ENCODE assay signal across 12 cellular contexts in the genomic region with DNA sequence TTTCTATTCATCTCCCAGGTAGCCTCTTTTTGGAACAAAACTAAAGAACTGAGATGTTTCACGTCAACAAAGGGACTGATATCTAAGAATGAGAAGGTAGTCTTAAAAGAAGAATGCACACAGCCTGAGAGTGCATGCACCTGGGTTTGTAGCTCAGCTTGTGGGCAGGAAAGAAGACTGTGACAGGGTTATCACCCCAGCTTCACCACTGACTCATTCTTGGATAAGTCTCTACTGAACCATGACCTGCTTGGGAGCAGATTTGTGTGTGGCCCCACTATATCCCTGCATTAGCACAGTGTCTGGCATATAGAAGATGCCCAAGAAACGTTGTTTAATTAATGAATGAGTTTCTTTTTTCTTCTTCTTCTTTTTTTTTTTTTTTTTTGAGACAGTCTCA.
A peak's percentile ranks its signal among the peaks of the same experiment; 100 is the strongest.
DNase-seq lines count a peak whose midpoint lies in the region; ATAC-seq and TF ChIP-seq lines count a peak whose summit lies in the region.
"Had no signal": no experiment of that assay in that cellular context is flagged by ENCODE, and none has a peak within 500 bp of the region (broad histone marks: within the 10 kb centered on the region; RNA-seq: fewer than 3 reads in every experiment).

No MANE protein-coding gene starts in this region.

- H3K4me3 ChIP-seq in Caco-2 (ENCODE audit: low read depth, low read length) = no peak overlapping the region
- H3K4me3 ChIP-seq: testis had no signal

- no peaks in the 10 kb centered on the region for H3K4me1 ChIP-seq in Caco-2
- H3K4me1 ChIP-seq: testis had no signal

- CTCF ChIA-PET in Caco-2 (lab: Charles Lee) = no interaction called here

- POLR2A ChIA-PET in Caco-2 (lab: Charles Lee) = no interaction called here

- no peak overlapping the region for H3K4me3 Mint-ChIP-seq in Caco-2 (ENCODE audit: unreplicated experiment)

- no peaks in the 10 kb centered on the region for H3K9me3 Mint-ChIP-seq in Caco-2 (ENCODE audit: unreplicated experiment)

- H3K36me3 ChIP-seq in Caco-2 (ENCODE audit: control insufficient read depth, insufficient read depth, low read length) = no peaks in the 10 kb centered on the region

- no peak for TF ChIP-seq CTCF in Caco-2 (IDR thresholded peaks at IDR 0.05; ENCODE audit: insufficient read depth in 1 of 2, low read depth in 1 of 2, low read length in 1 of 2, severe bottlenecking in 1 of 2, unreplicated experiment in 1 of 2)

- ATAC-seq in GM19043 (IDR thresholded peaks at IDR 0.05; ENCODE audit: low read depth, unreplicated experiment) (peak; percentile 97), GM21786 (IDR thresholded peaks at IDR 0.05; ENCODE audit: unreplicated experiment) (peak; percentile 96), HG03139 (IDR thresholded peaks at IDR 0.05; ENCODE audit: unreplicated experiment) (peak; percentile 96)
- ATAC-seq: Panc1 had no signal

- DNase-seq in superior temporal gyrus (ENCODE audit: extremely low spot score) = no peak
- DNase-seq in activated T-cell treated with anti-CD3 and anti-CD28 coated beads, Interleukin-2, amount 50 U/mL, for 1 hour = no peak
- DNase-seq in Caco-2 = no peak
- DNase-seq in activated gamma-delta T cell (lab: John Stamatoyannopoulos, UW) = no peak
- DNase-seq: effector CD8-positive, alpha-beta T cell; head of caudate nucleus; NCI-H2081 treated with DMSO at 0.1 percent for 48 hours; testis had no signal

- no peaks in the 10 kb centered on the region for H3K4me1 Mint-ChIP-seq in Caco-2 (ENCODE audit: low read depth, unreplicated experiment)

- no TSS peak for BruUV-seq in Caco-2 (replicated peaks; lab: Mats Ljungman, UMichigan)

- peaks cover 16% of the 10 kb centered on the region for H3K27me3 Mint-ChIP-seq in Caco-2 (ENCODE audit: insufficient read depth, unreplicated experiment)

- H3K36me3 Mint-ChIP-seq in Caco-2 (ENCODE audit: insufficient read depth, unreplicated experiment) = no peaks in the 10 kb centered on the region

- H3K27me3 ChIP-seq in Caco-2 (replicated peaks; ENCODE audit: control insufficient read depth, insufficient read depth, low read length) = no peaks in the 10 kb centered on the region
- H3K27me3 ChIP-seq: testis had no signal

- H3K9me3 ChIP-seq in Caco-2 = no peaks in the 10 kb centered on the region
- H3K9me3 ChIP-seq: testis had no signal

- intact Hi-C loops in Caco-2 (cut with micrococcal nuclease; ENCODE audit: unreplicated experiment) = no loop called here

- no peak overlapping the region for H3K27ac Mint-ChIP-seq in Caco-2 (ENCODE audit: unreplicated experiment)
